In the genomic region with DNA sequence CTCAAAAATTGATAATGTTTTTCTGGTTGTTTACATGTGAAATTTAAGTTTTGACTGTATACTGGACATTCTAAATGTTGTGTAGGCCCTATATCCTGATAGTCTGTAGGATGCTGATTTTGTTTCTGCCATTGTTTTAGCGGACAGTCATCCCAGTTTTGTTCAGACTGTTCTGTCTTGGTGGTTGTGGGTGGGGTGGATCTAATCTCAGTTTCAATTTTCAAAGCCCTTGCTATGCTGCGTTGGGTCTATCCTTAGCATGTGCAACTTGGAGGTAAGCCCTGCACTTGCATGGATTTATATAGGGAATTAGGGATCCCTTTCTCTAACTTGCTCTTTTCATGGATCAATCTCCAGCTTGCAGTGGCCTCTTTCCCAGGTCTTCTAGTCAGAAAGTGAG, we compare ENCODE assay signal across 29 cellular contexts.
"Had no signal": no experiment of that assay in that cellular context is flagged by ENCODE, and none has a peak within 500 bp of the region (broad histone marks: within the 10 kb centered on the region; RNA-seq: fewer than 3 reads in every experiment).

No MANE protein-coding gene starts in this region.

- H3K4me3 ChIP-seq: adrenal gland, body of pancreas, breast epithelium, SJCRH30, SK-N-MC had no signal

- H3K27me3 ChIP-seq: adrenal gland, body of pancreas, breast epithelium, SJCRH30 had no signal

- H3K27ac ChIP-seq: adrenal gland, body of pancreas, breast epithelium, SJCRH30, SK-N-MC had no signal

- H3K4me3 Mint-ChIP-seq: activated CD4-positive, alpha-beta T cell treated with anti-CD3 and anti-CD28 coated beads for 36 hours; activated CD4-positive, alpha-beta T cell treated with anti-CD3 and anti-CD28 coated beads, Interleukin-2, amount 10 ng/mL, durations not matched to agents 7 days and 5 days; activated naive CD4-positive, alpha-beta T cell treated with anti-CD3 and anti-CD28 coated beads for 36 hours; activated T-cell treated with anti-CD3 and anti-CD28 coated beads, Interleukin-2, amount 50 U/mL, for 4 hours; activated T-helper 1 cell treated with anti-CD3 and anti-CD28 coated beads, Interleukin-12 subunit alpha, Interleukin-12 subunit beta, Interleukin-2, Interleukin-4 antibody, amounts not matched to agents 30 ng/mL and 10 ng/mL and 1 ng/mL, durations not matched to agents 14 hours and 24 hours and 36 hours; T-helper 2 cell treated with Interferon-gamma antibody and Interleukin-4, amounts not matched to agents 5 μg/mL and 100 μg/mL, for 36 hours had no signal

- H3K9me3 Mint-ChIP-seq: activated CD4-positive, alpha-beta T cell treated with anti-CD3 and anti-CD28 coated beads, Interleukin-2, amount 10 ng/mL, durations not matched to agents 7 days and 5 days; activated naive CD4-positive, alpha-beta T cell treated with anti-CD3 and anti-CD28 coated beads for 36 hours; activated naive CD4-positive, alpha-beta T cell treated with anti-CD3 and anti-CD28 coated beads, Interleukin-2, amount 50 U/mL, for 72 hours; activated T-cell treated with anti-CD3 and anti-CD28 coated beads, Interleukin-2, amount 50 U/mL, for 4 hours; activated T-helper 1 cell treated with anti-CD3 and anti-CD28 coated beads, Interleukin-12 subunit alpha, Interleukin-12 subunit beta, Interleukin-2, Interleukin-4 antibody, amounts not matched to agents 30 ng/mL and 10 ng/mL and 1 ng/mL, durations not matched to agents 14 hours and 24 hours and 36 hours; T-helper 2 cell treated with Interferon-gamma antibody and Interleukin-4, amounts not matched to agents 5 μg/mL and 100 μg/mL, for 36 hours had no signal

- H3K27ac Mint-ChIP-seq: activated CD4-positive, alpha-beta T cell treated with anti-CD3 and anti-CD28 coated beads for 36 hours; activated naive CD4-positive, alpha-beta T cell treated with anti-CD3 and anti-CD28 coated beads for 36 hours; activated naive CD4-positive, alpha-beta T cell treated with anti-CD3 and anti-CD28 coated beads, Interleukin-2, amount 50 U/mL, for 72 hours; activated T-helper 1 cell treated with anti-CD3 and anti-CD28 coated beads, Interleukin-12 subunit alpha, Interleukin-12 subunit beta, Interleukin-2, Interleukin-4 antibody, amounts not matched to agents 30 ng/mL and 10 ng/mL and 1 ng/mL, durations not matched to agents 14 hours and 24 hours and 36 hours had no signal

- DNase-seq: activated CD4-positive, alpha-beta T cell treated with anti-CD3 and anti-CD28 coated beads for 36 hours; activated CD4-positive, alpha-beta T cell treated with anti-CD3 and anti-CD28 coated beads, Interleukin-2, amount 10 ng/mL, durations not matched to agents 7 days and 5 days; activated CD4-positive, alpha-beta T cell treated with anti-CD3 and anti-CD28 coated beads, Interleukin-2, amount 50 U/mL, for 48 hours; activated CD8-positive, alpha-beta memory T cell treated with anti-CD3 and anti-CD28 coated beads, Interleukin-2, amount 50 U/mL, for 4 hours; activated gamma-delta T cell treated with Interleukin-2 at 50 U/mL for 16 hours; activated naive CD4-positive, alpha-beta T cell treated with anti-CD3 and anti-CD28 coated beads for 36 hours; activated T-cell treated with anti-CD3 and anti-CD28 coated beads for 4 hours; activated T-cell treated with anti-CD3 and anti-CD28 coated beads, Interleukin-2, amount 50 U/mL, for 4 hours; adrenal gland; body of pancreas; NCI-H1105; NCI-H1417 treated with DMSO at 0.1 percent for 48 hours; NCI-H187 treated with DMSO at 0.1 percent for 48 hours; NCI-H2081; NCI-H2171 treated with DMSO at 0.1 percent for 48 hours; NCI-H2227 treated with DMSO at 0.1 percent for 48 hours; NCI-H446; NCI-H510A treated with DMSO at 0.1 percent for 48 hours; NCI-H526 treated with DMSO at 0.1 percent for 48 hours; NCI-H774; SHP77; SJCRH30 had no signal

- H3K4me1 ChIP-seq: adrenal gland, body of pancreas, breast epithelium, SJCRH30 had no signal

- H3K9me3 ChIP-seq: adrenal gland, body of pancreas, breast epithelium, SJCRH30 had no signal

- H3K36me3 ChIP-seq: breast epithelium had no signal

- ATAC-seq: activated CD4-positive, alpha-beta T cell treated with anti-CD3 and anti-CD28 coated beads for 36 hours; activated CD4-positive, CD25-positive, alpha-beta regulatory T cell treated with anti-CD3 and anti-CD28 coated beads, Interleukin-2, amount 50 U/mL, for 24 hours; activated naive CD4-positive, alpha-beta T cell treated with anti-CD3 and anti-CD28 coated beads, Interleukin-2, amount 50 U/mL, for 72 hours; activated T-cell treated with anti-CD3 and anti-CD28 coated beads, Interleukin-2, amount 50 U/mL, for 4 hours; body of pancreas; Panc1 had no signal

- H3K27me3 Mint-ChIP-seq: activated CD4-positive, alpha-beta T cell treated with anti-CD3 and anti-CD28 coated beads for 36 hours; activated CD4-positive, alpha-beta T cell treated with anti-CD3 and anti-CD28 coated beads, Interleukin-2, amount 10 ng/mL, durations not matched to agents 7 days and 5 days had no signal
